In genomic region chr17:78058581-78058980, GRCh38 we compare ENCODE assay signal across 11 cellular contexts.
"Had no signal": no experiment of that assay in that cellular context is flagged by ENCODE, and none has a peak within 500 bp of the region (broad histone marks: within the 10 kb centered on the region; RNA-seq: fewer than 3 reads in every experiment).

No MANE protein-coding gene starts in this region.

- H3K27ac Mint-ChIP-seq: activated CD4-positive, alpha-beta memory T cell treated with anti-CD3 and anti-CD28 coated beads, Interleukin-2, amount 10 ng/mL, durations not matched to agents 7 days and 5 days; activated CD4-positive, alpha-beta T cell treated with anti-CD3 and anti-CD28 coated beads for 36 hours had no signal

- H3K27me3 Mint-ChIP-seq: activated CD4-positive, alpha-beta memory T cell treated with anti-CD3 and anti-CD28 coated beads, Interleukin-2, amount 10 ng/mL, durations not matched to agents 7 days and 5 days; activated CD4-positive, alpha-beta T cell treated with anti-CD3 and anti-CD28 coated beads for 36 hours; T-cell had no signal

- H3K36me3 ChIP-seq: transverse colon had no signal

- DNase-seq: activated CD4-positive, alpha-beta memory T cell treated with anti-CD3 and anti-CD28 coated beads, Interleukin-2, amount 10 ng/mL, durations not matched to agents 7 days and 5 days; activated CD4-positive, alpha-beta T cell treated with anti-CD3 and anti-CD28 coated beads for 36 hours; activated naive CD4-positive, alpha-beta T cell treated with Interleukin-2 at 50 U/mL for 16 hours; central memory CD4-positive, alpha-beta T cell; cortex of kidney; immature natural killer cell; nephron progenitor cell; T-cell; transverse colon; WERI-Rb-1 had no signal

- ATAC-seq: activated CD4-positive, alpha-beta T cell treated with anti-CD3 and anti-CD28 coated beads for 36 hours; T-cell had no signal

- H3K9me3 ChIP-seq: transverse colon had no signal

- H3K4me3 ChIP-seq: skin epidermis, transverse colon had no signal

- H3K4me3 Mint-ChIP-seq: activated CD4-positive, alpha-beta memory T cell treated with anti-CD3 and anti-CD28 coated beads, Interleukin-2, amount 10 ng/mL, durations not matched to agents 7 days and 5 days; activated CD4-positive, alpha-beta T cell treated with anti-CD3 and anti-CD28 coated beads for 36 hours; immature natural killer cell; nephron progenitor cell; T-cell had no signal

- H3K27me3 ChIP-seq: transverse colon had no signal

- H3K27ac ChIP-seq: skin epidermis, transverse colon, WERI-Rb-1 had no signal

- H3K9me3 Mint-ChIP-seq: activated CD4-positive, alpha-beta memory T cell treated with anti-CD3 and anti-CD28 coated beads, Interleukin-2, amount 10 ng/mL, durations not matched to agents 7 days and 5 days; immature natural killer cell; nephron progenitor cell; T-cell had no signal
